In the genomic region with DNA sequence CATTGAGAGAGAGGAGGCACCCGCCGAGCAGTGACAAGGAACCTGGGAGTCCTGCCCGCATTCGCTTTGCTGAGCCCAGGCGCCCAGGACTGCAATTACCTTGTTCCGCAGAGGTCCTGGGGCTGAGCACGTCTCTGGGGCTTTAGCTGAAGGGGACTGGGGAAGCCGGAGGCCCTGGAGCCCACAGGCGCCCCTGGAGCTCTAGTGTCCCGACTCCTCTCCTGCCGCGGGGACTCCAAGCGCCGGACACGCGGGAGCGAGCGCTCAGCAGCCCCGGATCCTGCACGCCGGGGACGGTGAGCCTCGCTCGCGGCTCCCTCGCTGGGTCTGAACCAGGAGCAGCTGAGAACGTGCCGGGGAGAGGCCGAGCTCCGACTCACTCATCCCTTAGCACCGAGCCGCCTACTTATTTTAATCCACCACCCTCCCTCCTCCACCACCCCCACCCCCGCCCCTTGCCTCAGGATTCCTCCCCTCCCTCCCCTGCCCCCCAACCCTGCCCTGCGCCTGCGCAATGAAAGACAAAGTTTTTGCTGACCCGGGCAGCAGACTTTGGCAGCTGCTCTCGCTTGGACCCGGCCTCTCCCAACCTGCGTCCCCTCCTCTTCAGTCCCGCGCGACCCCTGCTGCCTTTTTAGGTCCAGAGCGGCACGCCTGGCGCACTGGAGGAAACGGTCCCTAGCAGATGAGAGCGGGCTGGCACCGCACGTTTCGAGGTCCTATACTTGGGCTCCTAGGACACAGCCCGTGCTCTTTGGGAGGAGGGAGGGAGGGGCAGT, we compare ENCODE assay signal across 8 cellular contexts. TPM values are rescaled to one million over a fixed set of nuclear protein-coding genes. Genes with fewer than 3 reads are reported as not detected.
A peak's percentile ranks its signal among the peaks of the same experiment; 100 is the strongest.
DNase-seq lines count a peak whose midpoint lies in the region; ATAC-seq, FAIRE-seq and TF ChIP-seq lines count a peak whose summit lies in the region.

OSR1 (minus strand) TSS at position 382 of the 779 bp plus-strand sequence. CDS start 4,818 bp downstream, outside the sequence.

- no peak for TF ChIP-seq EP300 in suprapubic skin (IDR thresholded peaks at IDR 0.05)

- H3K36me3 Mint-ChIP-seq in GM23338 (ENCODE audit: low read depth): no peaks in the 10 kb centered on the region; the same call in 2 of the 3 replicates

- H3K9me2 ChIP-seq in GM23338 (ENCODE audit: insufficient read depth) (no peaks in the 10 kb centered on the region), OCI-LY7 (ENCODE audit: insufficient read depth, low read length) (no peaks in the 10 kb centered on the region)

- H3K79me2 ChIP-seq in GM23338 (replicated peaks; ENCODE audit: insufficient read depth) (no peaks in the 10 kb centered on the region), OCI-LY7 (ENCODE audit: insufficient read depth, low read depth, low read length) (no peaks in the 10 kb centered on the region)

- TF ChIP-seq CTCF in GM23338 (conservative IDR thresholded peaks at IDR 0.05; ENCODE audit: low read depth in 2 of 2): peak in 1 of 2 experiments; percentile 31; a peak in 2 of 4 replicates
- no peak for TF ChIP-seq CTCF in bronchial epithelial cell (IDR thresholded peaks at IDR 0.05; ENCODE audit: insufficient read depth, low read length, severe bottlenecking)
- no peak for TF ChIP-seq CTCF in suprapubic skin (IDR thresholded peaks at IDR 0.05)
- no peak for TF ChIP-seq CTCF in OCI-LY7 (conservative IDR thresholded peaks at IDR 0.05; ENCODE audit: low read length)

- ATAC-seq in GM23338 (peak; percentile 42), HG03378 (IDR thresholded peaks at IDR 0.05; ENCODE audit: unreplicated experiment) (no peak)

- H3K9me3 Mint-ChIP-seq in GM23338: peaks cover 4% of the 10 kb centered on the region

- H3K27me3 Mint-ChIP-seq in GM23338 (ENCODE audit: insufficient read depth, low read depth, poor library complexity): peaks cover 98% of the 10 kb centered on the region

- peak within 1 kb of the TSS; percentile 65 for H3K4me3 Mint-ChIP-seq in GM23338

- intact Hi-C loops in OCI-LY7 (cut with micrococcal nuclease; ENCODE audit: unreplicated experiment): no loop called here

- peaks cover 17% of the 10 kb centered on the region; the same call in 1 of the 2 replicates for H3F3A ChIP-seq in GM23338 (replicated peaks; ENCODE audit: low read depth)

- BruUV-seq in OCI-LY7 (replicated peaks; lab: Mats Ljungman, UMichigan): no TSS peak

- 2% methylated on average over 36 of the region's 51 CpGs for WGBS in suprapubic skin

- CTCF ChIA-PET in OCI-LY7 (lab: Charles Lee; ENCODE audit: unreplicated experiment): no interaction called here

- POLR2A ChIA-PET in OCI-LY7 (lab: Charles Lee): no interaction called here

- H3K9me3 ChIP-seq in suprapubic skin (no peaks in the 10 kb centered on the region), OCI-LY7 (ENCODE audit: low read length) (no peaks in the 10 kb centered on the region)

- H3K36me3 ChIP-seq in GM23338 (ENCODE audit: insufficient read depth): no peaks in the 10 kb centered on the region; the same call in 1 of the 2 replicates
- H3K36me3 ChIP-seq in bronchial epithelial cell (ENCODE audit: control insufficient read depth, insufficient read depth, low read length): no peaks in the 10 kb centered on the region
- no peaks in the 10 kb centered on the region for H3K36me3 ChIP-seq in suprapubic skin
- H3K36me3 ChIP-seq in OCI-LY7 (ENCODE audit: insufficient read depth, low read length): no peaks in the 10 kb centered on the region

- peak in 1 of 2 donors; percentile 57 for TF ChIP-seq POLR2A in suprapubic skin (IDR thresholded peaks at IDR 0.05)

- H3K27ac ChIP-seq in GM23338 (ENCODE audit: low read depth): no peak within 1 kb of the TSS
- peak within 1 kb of the TSS; percentile 67 for H3K27ac ChIP-seq in suprapubic skin
- no peak within 1 kb of the TSS for H3K27ac ChIP-seq in OCI-LY7 (ENCODE audit: low read depth, low read length, poor library complexity, severe bottlenecking)
- H3K27ac ChIP-seq in caudate nucleus (ENCODE audit: low read depth, low read length): no peak within 1 kb of the TSS

- FAIRE-seq in bronchial epithelial cell (lab: Jason Lieb, UNC): no peak

- H2AFZ ChIP-seq in GM23338 (peak within 1 kb of the TSS; percentile 98), OCI-LY7 (ENCODE audit: low read length) (no peak within 1 kb of the TSS)

- H3K4me3 ChIP-seq in GM23338: peak within 1 kb of the TSS; percentile 76
- H3K4me3 ChIP-seq in bronchial epithelial cell (ENCODE audit: low read depth, low read length): peak within 1 kb of the TSS; percentile 50
- H3K4me3 ChIP-seq in suprapubic skin: peak within 1 kb of the TSS; percentile 51
- no peak within 1 kb of the TSS for H3K4me3 ChIP-seq in OCI-LY7 (ENCODE audit: low read depth, low read length, poor library complexity, severe bottlenecking)

- peaks cover 48% of the 10 kb centered on the region for H3K4me1 Mint-ChIP-seq in GM23338

- H3K4me1 ChIP-seq in GM23338 (ENCODE audit: insufficient read depth) (peaks cover 53% of the 10 kb centered on the region), suprapubic skin (peaks cover 59% of the 10 kb centered on the region), OCI-LY7 (ENCODE audit: insufficient read depth, low read length, poor library complexity, severe bottlenecking) (no peaks in the 10 kb centered on the region)

- H3K4me2 ChIP-seq in GM23338 (peak within 1 kb of the TSS; percentile 94), OCI-LY7 (ENCODE audit: low read length) (no peak within 1 kb of the TSS)

- H4K20me1 ChIP-seq in GM23338 (replicated peaks; ENCODE audit: insufficient read depth): peaks cover 51% of the 10 kb centered on the region
- H4K20me1 ChIP-seq in OCI-LY7 (ENCODE audit: insufficient read depth, low read length): no peaks in the 10 kb centered on the region

- H3K27me3 ChIP-seq in GM23338 (ENCODE audit: insufficient read depth) (peaks cover 99% of the 10 kb centered on the region), bronchial epithelial cell (ENCODE audit: control insufficient read depth, insufficient read depth, low read length) (peaks cover 13% of the 10 kb centered on the region), suprapubic skin (peaks cover 88% of the 10 kb centered on the region)

- no peak within 1 kb of the TSS for H3K27ac Mint-ChIP-seq in GM23338

- DNase-seq in GM23338 (ENCODE audit: low spot score): peak; percentile 84
- DNase-seq in NCI-H524 (lab: John Stamatoyannopoulos, UW): peak; percentile 64 to 79
- DNase-seq in bronchial epithelial cell (ENCODE audit: low read depth): peak; percentile 29
- DNase-seq in left kidney (ENCODE audit: low read depth, low spot score): peak; percentile 96
- peak; percentile 81 to 87 for DNase-seq in suprapubic skin (ENCODE audit: low spot score in 2 of 2)
- DNase-seq in OCI-LY7 (ENCODE audit: low spot score): no peak
- DNase-seq in caudate nucleus (lab: John Stamatoyannopoulos, UW): no peak

TF ChIP-seq in GM23338, 12 proteins besides CTCF, POLR2A, EP300 and RAD21:
- TF ChIP-seq EZH2phosphoT487 (IDR thresholded peaks at IDR 0.05; ENCODE audit: unreplicated experiment) (peak; percentile 4), CREB1 (CRISPR knock-in tag; IDR thresholded peaks at IDR 0.05; ENCODE audit: low read depth) (no peak), EZH2 (IDR thresholded peaks at IDR 0.05; ENCODE audit: low read depth, unreplicated experiment) (no peak)
- TF ChIP-seq, protein P1, sequence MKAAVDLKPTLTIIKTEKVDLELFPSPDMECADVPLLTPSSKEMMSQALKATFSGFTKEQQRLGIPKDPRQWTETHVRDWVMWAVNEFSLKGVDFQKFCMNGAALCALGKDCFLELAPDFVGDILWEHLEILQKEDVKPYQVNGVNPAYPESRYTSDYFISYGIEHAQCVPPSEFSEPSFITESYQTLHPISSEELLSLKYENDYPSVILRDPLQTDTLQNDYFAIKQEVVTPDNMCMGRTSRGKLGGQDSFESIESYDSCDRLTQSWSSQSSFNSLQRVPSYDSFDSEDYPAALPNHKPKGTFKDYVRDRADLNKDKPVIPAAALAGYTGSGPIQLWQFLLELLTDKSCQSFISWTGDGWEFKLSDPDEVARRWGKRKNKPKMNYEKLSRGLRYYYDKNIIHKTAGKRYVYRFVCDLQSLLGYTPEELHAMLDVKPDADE (IDR thresholded peaks at IDR 0.05): no peak
TF ChIP-seq in GM23338: peak in this region for 1.

RNA-seq across cellular contexts. Expression of gene OSR1, which starts in this region (rescaled TPM):
- total RNA-seq in GM23338 (2014; rRNA removed; shearing (Covaris generic)): 0.24 TPM in 1 of 2 replicates, not detected in the other
- polyA plus RNA-seq in GM23338 (2016; fragmentation: Nextera tagmentation; extraction: Ambion mirVana): 0.23 TPM in 1 of 2 replicates, not detected in the other
- total RNA-seq in bronchial epithelial cell (1.3 and 1.7 TPM in 2 replicates), suprapubic skin (10 to 100 TPM in 1 of 4 donors, 1 to 10 TPM in 3; 3.0 to 12.8 (median 5.6) TPM), OCI-LY7 (2022) (not detected in 2 replicates)
- not detected in 2 replicates for total RNA-seq in OCI-LY7 (2014; rRNA removed; shearing (Covaris generic))

Comparison
In these comparisons a context has a peak if more than half of its experiments do, and no peak if none do; other contexts are left out.
1. Peak in DNase-seq, ATAC-seq, H3K4me3 ChIP-seq and H3K4me2 ChIP-seq in GM23338; RNA of the gene not detected or under 1 TPM.
2. DNase-seq: peak in NCI-H524 (2 of 2), bronchial epithelial cell (single experiment), left kidney (single experiment) and suprapubic skin (2 of 2); none in OCI-LY7 (single experiment) and caudate nucleus (0 of 61).